8 cellular contexts compared by ENCODE assay signal in the genomic region with DNA sequence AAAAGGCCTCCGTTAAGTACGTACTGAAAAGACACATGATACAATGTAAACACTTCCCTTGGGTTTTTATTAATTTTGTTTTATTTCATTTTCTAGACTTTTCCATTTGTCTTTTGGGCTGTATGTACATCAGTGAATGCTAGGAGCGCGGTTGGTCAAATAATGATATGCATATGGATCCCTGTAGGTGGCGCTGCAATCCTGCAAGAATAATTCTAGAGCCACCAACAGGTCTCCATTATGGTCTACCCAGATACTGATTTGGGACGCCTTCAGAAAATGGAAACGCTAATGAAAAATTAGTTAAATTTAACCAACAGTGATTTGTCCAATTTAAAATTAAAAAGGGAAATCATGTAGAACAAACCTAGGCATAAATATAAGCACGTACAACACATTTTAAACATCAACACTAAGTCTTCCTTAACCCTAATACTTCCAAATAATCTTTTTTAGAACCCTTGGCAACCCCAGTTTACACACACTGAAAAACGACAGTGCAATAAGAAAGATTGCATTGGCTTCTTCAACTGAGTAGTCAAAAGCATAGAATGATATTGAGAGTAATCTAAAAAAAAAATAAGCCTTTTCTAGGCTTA.
DNase-seq lines count a peak whose midpoint lies in the region; ATAC-seq and TF ChIP-seq lines count a peak whose summit lies in the region.

No MANE protein-coding gene starts in this region.

- no peak overlapping the region for H3K9ac ChIP-seq in SK-N-MC (ENCODE audit: insufficient read length)

- no peaks in the 10 kb centered on the region for H3K9me3 ChIP-seq in SK-N-MC (ENCODE audit: low read depth, low read length)

- DNase-seq in AG09319 (ENCODE audit: extremely low read depth, low read depth) (peak; percentile 54), NAMALWA (ENCODE audit: low spot score) (peak; percentile 83), SK-N-MC (ENCODE audit: low read depth, low spot score) (peak; percentile 56), epithelial cell of prostate (ENCODE audit: low read depth, low spot score) (peak; percentile 14), mucosa of gallbladder (ENCODE audit: low spot score) (peak; percentile 79), T-helper 9 cell (no peak)

- H3K27ac ChIP-seq in SK-N-MC = no peak overlapping the region
- H3K27ac ChIP-seq in epithelial cell of prostate = no peak overlapping the region

- H3K36me3 ChIP-seq in SK-N-MC (ENCODE audit: insufficient read depth, low read length) = no peaks in the 10 kb centered on the region

- 0 out of 2 replicates have a peak overlapping the region, but pooled peaks have one; percentile 38 for H3K4me3 ChIP-seq in SK-N-MC

- TF ChIP-seq CTCF in AG09319 (IDR thresholded peaks at IDR 0.05; ENCODE audit: low read depth, low read length) = peak; percentile 50

- ATAC-seq in GM18499 (IDR thresholded peaks at IDR 0.05; ENCODE audit: insufficient read depth, unreplicated experiment) (peak; percentile 90), HG02763 (IDR thresholded peaks at IDR 0.05; ENCODE audit: unreplicated experiment) (peak; percentile 93)
